In genomic region chr2:105431367-105432088, GRCh38 we compare ENCODE assay signal across 12 cellular contexts. TPM values are rescaled to one million over a fixed set of nuclear protein-coding genes. Genes with fewer than 3 reads are reported as not detected.
DNase-seq lines count a peak whose midpoint lies in the region; TF ChIP-seq lines count a peak whose summit lies in the region.
"Had no signal": no experiment of that assay in that cellular context is flagged by ENCODE, and none has a peak within 500 bp of the region (broad histone marks: within the 10 kb centered on the region; RNA-seq: fewer than 3 reads in every experiment).

No MANE protein-coding gene starts in this region.

- H3K9me3 ChIP-seq in testis: no peaks in the 10 kb centered on the region
- no peaks in the 10 kb centered on the region for H3K9me3 ChIP-seq in hepatocyte (ENCODE audit: low read depth)
- H3K9me3 ChIP-seq: thoracic aorta had no signal

- peak; percentile 24 for DNase-seq in NCI-H1105 (lab: John Stamatoyannopoulos, UW)
- DNase-seq in chondrocyte (ENCODE audit: low spot score): no peak
- peak; percentile 62 for DNase-seq in iris pigment epithelial cell (ENCODE audit: low read depth)
- peak; percentile 84 for DNase-seq in testis
- no peak for DNase-seq in glutamatergic neuron
- no peak for DNase-seq in hepatocyte (ENCODE audit: low spot score)
- DNase-seq in COLO829 (ENCODE audit: low spot score): no peak
- DNase-seq: CD8-positive, alpha-beta memory T cell; kidney glomerular epithelial cell; T-helper 2 cell had no signal

- H3K9me3 Mint-ChIP-seq in chondrocyte (ENCODE audit: low read depth) (no peaks in the 10 kb centered on the region), glutamatergic neuron (ENCODE audit: unreplicated experiment) (no peaks in the 10 kb centered on the region)
- H3K9me3 Mint-ChIP-seq: CD8-positive, alpha-beta memory T cell had no signal

- peaks cover 7% of the 10 kb centered on the region for H3K27me3 Mint-ChIP-seq in chondrocyte (ENCODE audit: low read depth)
- peaks cover 2% of the 10 kb centered on the region for H3K27me3 Mint-ChIP-seq in glutamatergic neuron (ENCODE audit: unreplicated experiment)

- H3K27ac ChIP-seq in testis (peak overlapping the region; percentile 50 to 53), hepatocyte (no peak overlapping the region)
- H3K27ac ChIP-seq: parathyroid adenoma, thoracic aorta had no signal

- H3K27me3 ChIP-seq in testis (no peaks in the 10 kb centered on the region), hepatocyte (no peaks in the 10 kb centered on the region)

- H3K4me1 ChIP-seq in testis (peaks cover 27% of the 10 kb centered on the region), hepatocyte (ENCODE audit: insufficient read depth) (peaks cover 3% of the 10 kb centered on the region)
- H3K4me1 ChIP-seq: parathyroid adenoma had no signal

- H3K27ac Mint-ChIP-seq in chondrocyte (ENCODE audit: unreplicated experiment) (peak overlapping the region; percentile 18), glutamatergic neuron (ENCODE audit: unreplicated experiment) (no peak overlapping the region)
- H3K27ac Mint-ChIP-seq: CD8-positive, alpha-beta memory T cell had no signal

- no peak for TF ChIP-seq POLR2A in testis (IDR thresholded peaks at IDR 0.05)

- no peaks in the 10 kb centered on the region for H3K9me2 ChIP-seq in hepatocyte (replicated peaks; ENCODE audit: insufficient read depth)

- H3K4me2 ChIP-seq in hepatocyte: no peak overlapping the region

- H3K36me3 ChIP-seq in testis (ENCODE audit: low read depth, missing control alignments) (no peaks in the 10 kb centered on the region), hepatocyte (replicated peaks; ENCODE audit: insufficient read depth, low read depth) (no peaks in the 10 kb centered on the region)
- H3K36me3 ChIP-seq: thoracic aorta had no signal

- no peak overlapping the region for H2AFZ ChIP-seq in hepatocyte
- H2AFZ ChIP-seq: parathyroid adenoma had no signal

- no peak overlapping the region for H3K4me3 ChIP-seq in testis
- no peak overlapping the region for H3K4me3 ChIP-seq in hepatocyte
- H3K4me3 ChIP-seq: thoracic aorta had no signal

- H3K36me3 Mint-ChIP-seq in chondrocyte (ENCODE audit: low read depth) (no peaks in the 10 kb centered on the region), glutamatergic neuron (ENCODE audit: unreplicated experiment) (no peaks in the 10 kb centered on the region)
- H3K36me3 Mint-ChIP-seq: CD8-positive, alpha-beta memory T cell had no signal

- TF ChIP-seq CTCF in chondrocyte (IDR thresholded peaks at IDR 0.05) (no peak), testis (IDR thresholded peaks at IDR 0.05) (no peak), glutamatergic neuron (IDR thresholded peaks at IDR 0.05; ENCODE audit: partially characterized antibody, unreplicated experiment) (no peak), hepatocyte (IDR thresholded peaks at IDR 0.05; ENCODE audit: poor library complexity) (no peak)

- intact Hi-C loops in testis (cut with DNase I; ENCODE audit: low total_unique reads): no loop called here

- H3K4me1 Mint-ChIP-seq in chondrocyte (ENCODE audit: low read depth) (peaks cover 22% of the 10 kb centered on the region), glutamatergic neuron (ENCODE audit: low read depth, unreplicated experiment) (no peaks in the 10 kb centered on the region)

- H3K4me3 Mint-ChIP-seq in chondrocyte (ENCODE audit: unreplicated experiment): no peak overlapping the region
- H3K4me3 Mint-ChIP-seq in glutamatergic neuron (ENCODE audit: unreplicated experiment): no peak overlapping the region
- H3K4me3 Mint-ChIP-seq: CD8-positive, alpha-beta memory T cell had no signal

- no peaks in the 10 kb centered on the region for H4K20me1 ChIP-seq in hepatocyte (ENCODE audit: insufficient read depth, poor library complexity, severe bottlenecking)

- H3K79me2 ChIP-seq in hepatocyte: no peaks in the 10 kb centered on the region
- H3K79me2 ChIP-seq: parathyroid adenoma had no signal

- WGBS in testis, 2 donors: 27 to 40% methylated on average over 4 of the region's 4 CpGs
- 66% methylated on average over 4 of the region's 4 CpGs for WGBS in hepatocyte (ENCODE audit: low lambda C conversion rate, missing lambda C conversion rate)

RNA-seq across cellular contexts. Expression of gene FHL2, which starts 32.7 kb away (rescaled TPM):
- total RNA-seq in chondrocyte (63.6 to 104 TPM (median 97.3 TPM) in 3 replicates), testis (100 to 1,000 TPM in 1 of 2 donors, 10 to 100 TPM in 1; 76.9 to 154 TPM), glutamatergic neuron (ENCODE audit: unreplicated experiment) (3.2 TPM), hepatocyte (17.9 and 19.7 TPM in 2 replicates)
- polyA plus RNA-seq in testis (ENCODE audit: insufficient read depth, low read depth, low replicate concordance) (99.3 TPM), hepatocyte (18.8 and 22.3 TPM in 2 replicates)

Comparison
In these comparisons a context has a peak if more than half of its experiments do, and no peak if none do; other contexts are left out.
1. DNase-seq: peak in NCI-H1105 (single experiment), iris pigment epithelial cell (single experiment) and testis (single experiment); none in chondrocyte (single experiment), glutamatergic neuron (single experiment), hepatocyte (single experiment) and COLO829 (single experiment).